In genomic region chr6:44478591-44479254, GRCh38 we compare ENCODE assay signal across 30 cellular contexts.
"Had no signal": no experiment of that assay in that cellular context is flagged by ENCODE, and none has a peak within 500 bp of the region (broad histone marks: within the 10 kb centered on the region; RNA-seq: fewer than 3 reads in every experiment).

No MANE protein-coding gene starts in this region.

- H3K4me2 ChIP-seq: PC-9 had no signal

- H2AFZ ChIP-seq: PC-9 had no signal

- H3K27ac ChIP-seq: PC-9, RWPE1, SK-N-MC, WERI-Rb-1 had no signal

- DNase-seq: activated CD4-positive, alpha-beta memory T cell treated with anti-CD3 and anti-CD28 coated beads, Interleukin-2, amount 10 ng/mL, durations not matched to agents 7 days and 5 days; activated CD4-positive, alpha-beta T cell treated with anti-CD3 and anti-CD28 coated beads for 1 hour; activated CD4-positive, alpha-beta T cell treated with anti-CD3 and anti-CD28 coated beads for 48 hours; activated CD4-positive, CD25-positive, alpha-beta regulatory T cell; activated CD8-positive, alpha-beta memory T cell treated with anti-CD3 and anti-CD28 coated beads for 24 hours; activated CD8-positive, alpha-beta memory T cell treated with anti-CD3 and anti-CD28 coated beads, Interleukin-2, amount 10 ng/mL, durations not matched to agents 7 days and 5 days; activated CD8-positive, alpha-beta memory T cell treated with anti-CD3 and anti-CD28 coated beads, Interleukin-2, amount 50 U/mL, for 48 hours; activated effector memory CD4-positive, alpha-beta T cell treated with Interleukin-2 at 50 U/mL for 16 hours; activated naive CD4-positive, alpha-beta T cell treated with anti-CD3 and anti-CD28 coated beads, Interleukin-2, amount 10 ng/mL, durations not matched to agents 7 days and 5 days; activated naive CD8-positive, alpha-beta T cell treated with anti-CD3 and anti-CD28 coated beads, Interleukin-2, amount 50 U/mL, for 24 hours; activated T-cell treated with anti-CD3 and anti-CD28 coated beads, Interleukin-2, amount 50 U/mL, for 48 hours; central memory CD4-positive, alpha-beta T cell; Karpas-422; NCI-H1105; NCI-H1417 treated with DMSO at 0.1 percent for 48 hours; NCI-H187 treated with DMSO at 0.1 percent for 48 hours; NCI-H2081; NCI-H2171 treated with DMSO at 0.1 percent for 48 hours; NCI-H2227 treated with DMSO at 0.1 percent for 48 hours; NCI-H446 treated with DMSO at 0.1 percent for 48 hours; NCI-H524; NCI-H748 treated with DMSO at 0.1 percent for 48 hours; PC-9; Right ventricle myocardium superior; T1000; WERI-Rb-1 had no signal

- H3K4me3 ChIP-seq: PC-9, SK-N-MC had no signal

- H3K36me3 ChIP-seq: WERI-Rb-1 had no signal

- FAIRE-seq: bronchial epithelial cell, RCC 7860 had no signal

- ATAC-seq: activated CD8-positive, alpha-beta memory T cell treated with anti-CD3 and anti-CD28 coated beads, Interleukin-2, amount 10 ng/mL, durations not matched to agents 7 days and 5 days; activated naive CD8-positive, alpha-beta T cell treated with anti-CD3 and anti-CD28 coated beads, Interleukin-2, amount 50 U/mL, for 24 hours had no signal
